8 cellular contexts compared by ENCODE assay signal in genomic region chr5:78984020-78984610, GRCh38. TPM values are rescaled to one million over a fixed set of nuclear protein-coding genes. Genes with fewer than 3 reads are reported as not detected.
DNase-seq lines count a peak whose midpoint lies in the region; ATAC-seq and TF ChIP-seq lines count a peak whose summit lies in the region.

No MANE protein-coding gene starts in this region.

- H3K27ac ChIP-seq in OCI-LY3 (ENCODE audit: low read length) = peak overlapping the region; percentile 93
- H3K27ac ChIP-seq in duodenal mucosa (ENCODE audit: low read depth, low read length) = peak overlapping the region; percentile 90
- peak overlapping the region; percentile 76 for H3K27ac ChIP-seq in naive thymus-derived CD4-positive, alpha-beta T cell (ENCODE audit: low read depth, low read length)

- H3K4me1 Mint-ChIP-seq in naive thymus-derived CD4-positive, alpha-beta T cell = peaks cover 15 to 31% (median 26%) of the 10 kb centered on the region in 7 donors

- intact Hi-C loops in naive thymus-derived CD4-positive, alpha-beta T cell (cut with micrococcal nuclease) = loop anchor here (1.0 to 10.0 kb wide), 14 partner anchors 37 to 1949 kb away; partner anchors contain the start of genes AP3B1 (in 2 of the 2), HOMER1 (in 2 of the 2), TENT2 (in 2 of the 2) and AGGF1 (in 1 of the 2)

- no peak overlapping the region for H2AFZ ChIP-seq in OCI-LY3 (ENCODE audit: low read depth, low read length)

- H3K4me1 ChIP-seq in OCI-LY3 (ENCODE audit: low read length) = peaks cover 56% of the 10 kb centered on the region
- peaks cover 14 to 24% of the 10 kb centered on the region in 2 donors for H3K4me1 ChIP-seq in duodenal mucosa (ENCODE audit: control insufficient read depth in 1 of 2, insufficient read depth in 2 of 2, low read length in 2 of 2)
- peaks cover 5 to 13% of the 10 kb centered on the region in 2 donors for H3K4me1 ChIP-seq in naive thymus-derived CD4-positive, alpha-beta T cell (ENCODE audit: control insufficient read depth in 2 of 2, insufficient read depth in 2 of 2, low read length in 2 of 2)

- H4K20me1 ChIP-seq in OCI-LY3 (ENCODE audit: insufficient read depth, low read length) = no peaks in the 10 kb centered on the region

- DNase-seq in ACHN (peak; percentile 31), HCEC 1CT (no peak), NCI-H1092 treated with DMSO at 0.1 percent for 48 hours (lab: John Stamatoyannopoulos, UW) (no peak), G401 (ENCODE audit: low spot score) (no peak)
- DNase-seq in naive thymus-derived CD4-positive, alpha-beta T cell = no peak

- H3K36me3 ChIP-seq in OCI-LY3 (replicated peaks; ENCODE audit: low read depth, low read length) = peaks cover 14% of the 10 kb centered on the region
- no peaks in the 10 kb centered on the region for H3K36me3 ChIP-seq in duodenal mucosa (ENCODE audit: control insufficient read depth in 1 of 2, insufficient read depth in 2 of 2, low read length in 2 of 2)
- H3K36me3 ChIP-seq in naive thymus-derived CD4-positive, alpha-beta T cell (ENCODE audit: control insufficient read depth in 2 of 3, insufficient read depth in 3 of 3, low read length in 3 of 3) = no peaks in the 10 kb centered on the region

- H3K9me3 ChIP-seq in OCI-LY3 (ENCODE audit: insufficient read depth, low read length) (no peaks in the 10 kb centered on the region), duodenal mucosa (ENCODE audit: control insufficient read depth in 1 of 2, low read length in 2 of 2) (no peaks in the 10 kb centered on the region)
- H3K9me3 ChIP-seq in naive thymus-derived CD4-positive, alpha-beta T cell (ENCODE audit: control insufficient read depth in 2 of 3, low read length in 3 of 3) = no peaks in the 10 kb centered on the region

- peaks cover 36% of the 10 kb centered on the region for H3K79me2 ChIP-seq in OCI-LY3 (ENCODE audit: low read length)

- in situ Hi-C loops in ACHN (cut with HindIII; ENCODE audit: low pct_ligation_motif_present, low pct_unique_long_range_greater_than_20kb, low sequenced_read_pairs) = no loop called here
- in situ Hi-C loops in G401 (cut with HindIII; ENCODE audit: low sequenced_read_pairs) = no loop called here

- ATAC-seq in GM18870 (IDR thresholded peaks at IDR 0.05; ENCODE audit: unreplicated experiment) = peak; percentile 8
- ATAC-seq in naive thymus-derived CD4-positive, alpha-beta T cell = no peak

- H3K9ac ChIP-seq in OCI-LY3 (ENCODE audit: low read length) = peak overlapping the region; percentile 79
- H3K9ac ChIP-seq in duodenal mucosa (ENCODE audit: low read depth in 1 of 2, low read length in 2 of 2) = peak overlapping the region; percentile 8 to 73

- H3K4me3 ChIP-seq in OCI-LY3 (ENCODE audit: low read length) (peak overlapping the region; percentile 94), duodenal mucosa (ENCODE audit: low read depth in 1 of 2, low read length in 2 of 2) (peak overlapping the region; percentile 84 to 89)
- peak overlapping the region; percentile 79 for H3K4me3 ChIP-seq in naive thymus-derived CD4-positive, alpha-beta T cell (ENCODE audit: low read length)

- peak overlapping the region; percentile 87 to 98 (median 92) for H3K4me3 Mint-ChIP-seq in naive thymus-derived CD4-positive, alpha-beta T cell

- POLR2A ChIA-PET in naive thymus-derived CD4-positive, alpha-beta T cell (lab: Charles Lee) = interaction anchor here (0.6 to 1.6 kb wide), 7 partner anchors 10 to 690 kb away, joined by 3 to 15 read pairs (median 4); partner anchors contain the start of genes AP3B1, JMY and SCAMP1

- H3K9me3 Mint-ChIP-seq in naive thymus-derived CD4-positive, alpha-beta T cell = no peaks in the 10 kb centered on the region

- H3K27me3 ChIP-seq in OCI-LY3 (ENCODE audit: low read depth, low read length) (no peaks in the 10 kb centered on the region), duodenal mucosa (ENCODE audit: control insufficient read depth in 1 of 2, insufficient read depth in 2 of 2, low read length in 2 of 2) (no peaks in the 10 kb centered on the region)
- H3K27me3 ChIP-seq in naive thymus-derived CD4-positive, alpha-beta T cell (ENCODE audit: control insufficient read depth in 2 of 2, insufficient read depth in 2 of 2, low read length in 2 of 2) = no peaks in the 10 kb centered on the region

- peak overlapping the region; percentile 90 for H3K4me2 ChIP-seq in OCI-LY3 (ENCODE audit: low read length)

- CTCF ChIA-PET in naive thymus-derived CD4-positive, alpha-beta T cell (lab: Charles Lee) = interaction anchor here (0.5 to 1.9 kb wide), 5 partner anchors 13 to 430 kb away, joined by 3 to 7 read pairs (median 6); no protein-coding TSS in a partner anchor

- TF ChIP-seq CTCF in OCI-LY3 (IDR thresholded peaks at IDR 0.05; ENCODE audit: low read depth, low read length) = no peak

- H3K27me3 Mint-ChIP-seq in naive thymus-derived CD4-positive, alpha-beta T cell = no peaks in the 10 kb centered on the region

- peak overlapping the region; percentile 75 to 98 (median 91) for H3K27ac Mint-ChIP-seq in naive thymus-derived CD4-positive, alpha-beta T cell

- peaks cover 0 to 1% (median 0%) of the 10 kb centered on the region in 5 donors for H3K36me3 Mint-ChIP-seq in naive thymus-derived CD4-positive, alpha-beta T cell

RNA-seq across cellular contexts. Expression of gene ARSB, which starts 1.0 kb away (rescaled TPM):
- 10 to 100 TPM in 1 of 5 experiments, 1 to 10 TPM in 4; 4.6 to 10.8 (median 5.3) TPM for total RNA-seq in naive thymus-derived CD4-positive, alpha-beta T cell
- 1 to 10 TPM; 3.3 to 4.5 TPM for polyA plus RNA-seq in naive thymus-derived CD4-positive, alpha-beta T cell
- 10.6 and 22.2 TPM in 2 replicates for total RNA-seq in G401 (2014; rRNA removed; shearing (Covaris generic))
